In genomic region chr17:50722746-50723145, GRCh38 we compare ENCODE assay signal across 1 cellular context.
TF ChIP-seq lines count a peak whose summit lies in the region.

No MANE protein-coding gene starts in this region.

TF ChIP-seq in IMR-90, 13 proteins besides CTCF, POLR2A, EP300 and RAD21:
- TF ChIP-seq RFX5 (IDR thresholded peaks at IDR 0.05; ENCODE audit: low read depth, low read length) (no peak), FOS (IDR thresholded peaks at IDR 0.05; ENCODE audit: low read depth, low read length) (no peak), BHLHE40 (IDR thresholded peaks at IDR 0.05; ENCODE audit: low read depth, low read length) (no peak), MAZ (IDR thresholded peaks at IDR 0.05; ENCODE audit: borderline replicate concordance, low read depth, low read length) (no peak), CHD1 (IDR thresholded peaks at IDR 0.05; ENCODE audit: low read depth, low read length) (no peak), NFE2L2 (IDR thresholded peaks at IDR 0.05; ENCODE audit: low read depth, low read length) (no peak), CEBPB (IDR thresholded peaks at IDR 0.05; ENCODE audit: low read depth, low read length) (no peak), MXI1 (IDR thresholded peaks at IDR 0.05; ENCODE audit: borderline replicate concordance, low read depth, low read length) (no peak), ELK1 (IDR thresholded peaks at IDR 0.05; ENCODE audit: borderline replicate concordance, low read depth, low read length) (no peak), MAFK (IDR thresholded peaks at IDR 0.05; ENCODE audit: low read depth, low read length) (no peak), USF2 (IDR thresholded peaks at IDR 0.05; ENCODE audit: low read depth, low read length) (no peak)
